Comparison of ENCODE assay signal across 8 cellular contexts in genomic region chr17:67386965-67387551, GRCh38. TPM values are rescaled to one million over a fixed set of nuclear protein-coding genes. Genes with fewer than 3 reads are reported as not detected.
DNase-seq lines count a peak whose midpoint lies in the region; ATAC-seq and TF ChIP-seq lines count a peak whose summit lies in the region.

No MANE protein-coding gene starts in this region.

- intact Hi-C loops in lower leg skin (cut with DNase I; ENCODE audit: low total_unique reads) = no loop called here

- H3K4me1 Mint-ChIP-seq in immature natural killer cell = peaks cover 84 to 88% of the 10 kb centered on the region in 2 donors

- no peak overlapping the region for H3K4me3 ChIP-seq in lower leg skin (ENCODE audit: low read depth, poor library complexity, severe bottlenecking)

- H3K27me3 Mint-ChIP-seq in immature natural killer cell (ENCODE audit: low read depth in 3 of 3) = peaks cover 6 to 13% (median 12%) of the 10 kb centered on the region in 3 donors

- peak overlapping the region; percentile 41 to 84 for H3K27ac Mint-ChIP-seq in activated naive CD4-positive, alpha-beta T cell treated with anti-CD3 and anti-CD28 coated beads, Interleukin-2, amount 50 U/mL, for 72 hours
- peak overlapping the region; percentile 74 to 91 (median 84) for H3K27ac Mint-ChIP-seq in immature natural killer cell

- no peak for TF ChIP-seq POLR2A in lower leg skin (IDR thresholded peaks at IDR 0.05)

- WGBS in lower leg skin, 2 donors = 76 to 77% methylated on average over 16 of the region's 16 CpGs

- in situ Hi-C loops in SK-MEL-5 (cut with HindIII; ENCODE audit: low pct_unique_long_range_greater_than_20kb, low sequenced_read_pairs) = no loop called here

- no peak for TF ChIP-seq CTCF in lower leg skin (IDR thresholded peaks at IDR 0.05)

- H3K36me3 Mint-ChIP-seq in activated naive CD4-positive, alpha-beta T cell treated with anti-CD3 and anti-CD28 coated beads, Interleukin-2, amount 50 U/mL, for 72 hours = peaks cover 0 to 10% of the 10 kb centered on the region in 2 donors
- peaks cover 2 to 11% (median 3%) of the 10 kb centered on the region in 3 donors for H3K36me3 Mint-ChIP-seq in immature natural killer cell

- DNase-seq in COR-L47 (lab: John Stamatoyannopoulos, UW) (peak; percentile 22), HuH-7.5 (ENCODE audit: low spot score) (peak; percentile 64), SK-MEL-5 (ENCODE audit: low read depth, low spot score) (peak; percentile 77), immature natural killer cell (peak in 2 of 3 donors; percentile 49 to 56), lower leg skin (ENCODE audit: low spot score in 2 of 2) (no peak), GM19238 (ENCODE audit: insufficient read length, low spot score) (no peak)
- peak; percentile 68 to 76 for DNase-seq in activated naive CD4-positive, alpha-beta T cell treated with anti-CD3 and anti-CD28 coated beads, Interleukin-2, amount 50 U/mL, for 72 hours (ENCODE audit: low spot score in 2 of 2)
- peak; percentile 78 for DNase-seq in stimulated activated CD4-positive, alpha-beta T cell treated with anti-CD3 and anti-CD28 coated beads, Interleukin-4, amount 100 ng/mL, for 24 hours

- H3K9me3 Mint-ChIP-seq in activated naive CD4-positive, alpha-beta T cell treated with anti-CD3 and anti-CD28 coated beads, Interleukin-2, amount 50 U/mL, for 72 hours = no peaks in the 10 kb centered on the region
- no peaks in the 10 kb centered on the region for H3K9me3 Mint-ChIP-seq in immature natural killer cell

- ATAC-seq in activated naive CD4-positive, alpha-beta T cell treated with anti-CD3 and anti-CD28 coated beads, Interleukin-2, amount 50 U/mL, for 72 hours = no peak

- peak overlapping the region; percentile 32 to 75 (median 64) for H3K4me3 Mint-ChIP-seq in immature natural killer cell

RNA-seq across cellular contexts. Expression of gene PITPNC1, which starts 10.0 kb away (rescaled TPM):
- 18.2 and 22.3 TPM in 2 replicates for total RNA-seq in SK-MEL-5 (2014; rRNA removed; shearing (Covaris generic))
- 30.4 and 35.6 TPM in 2 replicates for polyA plus RNA-seq in SK-MEL-5 (2015; cell fraction: cytosol; rRNA removed)
- 9.2 and 10.5 TPM in 2 replicates for polyA plus RNA-seq in SK-MEL-5 (2015; cell fraction: nucleus; rRNA removed)
- 10 to 100 TPM; 56.8 to 65.3 TPM for total RNA-seq in activated naive CD4-positive, alpha-beta T cell treated with anti-CD3 and anti-CD28 coated beads, Interleukin-2, amount 50 U/mL, for 72 hours
- polyA plus RNA-seq in immature natural killer cell = 100 to 1,000 TPM; 119 to 155 (median 150) TPM
- total RNA-seq in lower leg skin = 1 to 10 TPM; 1.7 to 8.2 (median 4.6) TPM

RNA-seq across cellular contexts. Expression of gene PSMD12, which starts 20.7 kb away (rescaled TPM):
- total RNA-seq in SK-MEL-5 (2014; rRNA removed; shearing (Covaris generic)) = 36.4 and 44.4 TPM in 2 replicates
- polyA plus RNA-seq in SK-MEL-5 (2015; cell fraction: cytosol; rRNA removed) = 94.3 and 100 TPM in 2 replicates
- 60.0 and 61.1 TPM in 2 replicates for polyA plus RNA-seq in SK-MEL-5 (2015; cell fraction: nucleus; rRNA removed)
- total RNA-seq in activated naive CD4-positive, alpha-beta T cell treated with anti-CD3 and anti-CD28 coated beads, Interleukin-2, amount 50 U/mL, for 72 hours = 10 to 100 TPM; 79.7 to 92.9 TPM
- polyA plus RNA-seq in immature natural killer cell = 10 to 100 TPM; 24.1 to 43.9 (median 37.3) TPM
- 10 to 100 TPM; 17.0 to 18.3 (median 18.1) TPM for total RNA-seq in lower leg skin

Comparison
In these comparisons a context has a peak if more than half of its experiments do, and no peak if none do; other contexts are left out.
1. DNase-seq: peak in COR-L47 (single experiment), HuH-7.5 (single experiment), SK-MEL-5 (single experiment), activated naive CD4-positive, alpha-beta T cell treated with anti-CD3 and anti-CD28 coated beads, Interleukin-2, amount 50 U/mL, for 72 hours (2 of 2), immature natural killer cell (2 of 3) and stimulated activated CD4-positive, alpha-beta T cell treated with anti-CD3 and anti-CD28 coated beads, Interleukin-4, amount 100 ng/mL, for 24 hours (single experiment); none in lower leg skin (0 of 2) and GM19238 (single experiment).